Comparison of ENCODE assay signal across 2 cellular contexts in genomic region chr5:10668697-10669096, GRCh38.
A peak's percentile ranks its signal among the peaks of the same experiment; 100 is the strongest.
TF ChIP-seq lines count a peak whose summit lies in the region.

No MANE protein-coding gene starts in this region.

TF ChIP-seq in A549, 52 proteins besides CTCF, POLR2A, EP300 and RAD21 (continued from another document):
- TF ChIP-seq FOSL2 (IDR thresholded peaks at IDR 0.05) (no peak), FOSL2 (CRISPR knock-in tag; IDR thresholded peaks at IDR 0.05) (peak; percentile 28; the same call in 1 of the 2 replicates), HDAC2 (IDR thresholded peaks at IDR 0.05) (no peak), RARB (CRISPR knock-in tag; IDR thresholded peaks at IDR 0.05) (no peak)
- TF ChIP-seq, protein P1, sequence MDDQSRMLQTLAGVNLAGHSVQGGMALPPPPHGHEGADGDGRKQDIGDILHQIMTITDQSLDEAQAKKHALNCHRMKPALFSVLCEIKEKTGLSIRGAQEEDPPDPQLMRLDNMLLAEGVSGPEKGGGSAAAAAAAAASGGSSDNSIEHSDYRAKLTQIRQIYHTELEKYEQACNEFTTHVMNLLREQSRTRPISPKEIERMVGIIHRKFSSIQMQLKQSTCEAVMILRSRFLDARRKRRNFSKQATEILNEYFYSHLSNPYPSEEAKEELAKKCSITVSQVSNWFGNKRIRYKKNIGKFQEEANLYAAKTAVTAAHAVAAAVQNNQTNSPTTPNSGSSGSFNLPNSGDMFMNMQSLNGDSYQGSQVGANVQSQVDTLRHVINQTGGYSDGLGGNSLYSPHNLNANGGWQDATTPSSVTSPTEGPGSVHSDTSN (IDR thresholded peaks at IDR 0.05) = no peak
TF ChIP-seq in A549: peak in this region for 1.

TF ChIP-seq in IMR-90, 13 proteins besides CTCF, POLR2A, EP300 and RAD21:
- TF ChIP-seq MXI1 (IDR thresholded peaks at IDR 0.05; ENCODE audit: borderline replicate concordance, low read depth, low read length) (no peak), CHD1 (IDR thresholded peaks at IDR 0.05; ENCODE audit: low read depth, low read length) (no peak), FOS (IDR thresholded peaks at IDR 0.05; ENCODE audit: low read depth, low read length) (no peak), MAFK (IDR thresholded peaks at IDR 0.05; ENCODE audit: low read depth, low read length) (no peak), BHLHE40 (IDR thresholded peaks at IDR 0.05; ENCODE audit: low read depth, low read length) (no peak), MAZ (IDR thresholded peaks at IDR 0.05; ENCODE audit: borderline replicate concordance, low read depth, low read length) (no peak), CEBPB (IDR thresholded peaks at IDR 0.05; ENCODE audit: low read depth, low read length) (no peak), RCOR1 (IDR thresholded peaks at IDR 0.05; ENCODE audit: insufficient replicate concordance, low read length) (no peak), NFE2L2 (IDR thresholded peaks at IDR 0.05; ENCODE audit: low read depth, low read length) (no peak), USF2 (IDR thresholded peaks at IDR 0.05; ENCODE audit: low read depth, low read length) (no peak), SMC3 (IDR thresholded peaks at IDR 0.05; ENCODE audit: low read depth, low read length) (no peak), ELK1 (IDR thresholded peaks at IDR 0.05; ENCODE audit: borderline replicate concordance, low read depth, low read length) (no peak), RFX5 (IDR thresholded peaks at IDR 0.05; ENCODE audit: low read depth, low read length) (no peak)
